In genomic region chr1:109874445-109874844, GRCh38 we compare ENCODE assay signal across 34 cellular contexts. TPM values are rescaled to one million over a fixed set of nuclear protein-coding genes. Genes with fewer than 3 reads are reported as not detected.
DNase-seq lines count a peak whose midpoint lies in the region; ATAC-seq, FAIRE-seq and TF ChIP-seq lines count a peak whose summit lies in the region.
"Had no signal": no experiment of that assay in that cellular context is flagged by ENCODE, and none has a peak within 500 bp of the region (broad histone marks: within the 10 kb centered on the region; RNA-seq: fewer than 3 reads in every experiment).

No MANE protein-coding gene starts in this region.

- no peak for TF ChIP-seq CTCF in breast epithelium (IDR thresholded peaks at IDR 0.05)
- no peak for TF ChIP-seq CTCF in MCF 10A (IDR thresholded peaks at IDR 0.05; ENCODE audit: unreplicated experiment)
- no peak for TF ChIP-seq CTCF in astrocyte of the spinal cord (IDR thresholded peaks at IDR 0.05; ENCODE audit: low read depth, low read length)

- CTCF ChIA-PET in MCF 10A (lab: Yijun Ruan, JAX), result interaction anchor here (0.6 to 1.6 kb wide), 2 partner anchors 56 to 110 kb away, joined by 5 to 9 read pairs; partner anchors contain the start of gene AHCYL1

- no peak overlapping the region for H3K4me3 ChIP-seq in breast epithelium
- H3K4me3 ChIP-seq in astrocyte of the spinal cord (ENCODE audit: low read depth, low read length), result no peak overlapping the region
- no peak overlapping the region for H3K4me3 ChIP-seq in small intestine (ENCODE audit: low read depth in 1 of 2, low read length in 2 of 2)
- H3K4me3 ChIP-seq: ovary, skin epidermis had no signal

- in situ Hi-C loops in astrocyte of the spinal cord (cut with HindIII; ENCODE audit: low sequenced_read_pairs), result no loop called here

- no peak overlapping the region for H3K4me3 Mint-ChIP-seq in MCF 10A (ENCODE audit: unreplicated experiment)
- H3K4me3 Mint-ChIP-seq: activated CD4-positive, alpha-beta memory T cell treated with anti-CD3 and anti-CD28 coated beads for 36 hours; CD4-positive, alpha-beta T cell; naive B cell had no signal

- H3K4me1 ChIP-seq in breast epithelium (peaks cover 7 to 20% of the 10 kb centered on the region in 2 donors), small intestine (ENCODE audit: control insufficient read depth in 2 of 2, insufficient read depth in 1 of 2, low read depth in 1 of 2, low read length in 1 of 2) (peaks cover 0 to 3% of the 10 kb centered on the region in 2 donors)

- BruUV-seq in MCF 10A (replicated peaks; lab: Mats Ljungman, UMichigan), result no TSS peak

- TF ChIP-seq POLR2A in breast epithelium (IDR thresholded peaks at IDR 0.05), result no peak

- peak overlapping the region; percentile 74 to 85 for H3K27ac ChIP-seq in breast epithelium
- H3K27ac ChIP-seq in small intestine (ENCODE audit: low read depth in 1 of 2, low read length in 1 of 2), result no peak overlapping the region
- H3K27ac ChIP-seq: epithelial cell of prostate, ovary had no signal

- H3K9me3 Mint-ChIP-seq in MCF 10A (ENCODE audit: unreplicated experiment), result no peaks in the 10 kb centered on the region
- H3K9me3 Mint-ChIP-seq: activated CD4-positive, alpha-beta memory T cell treated with anti-CD3 and anti-CD28 coated beads for 36 hours; CD4-positive, alpha-beta T cell; naive B cell had no signal

- DNase-seq in breast epithelium (ENCODE audit: low spot score in 2 of 2) (no peak), MCF 10A (ENCODE audit: unreplicated experiment) (no peak), astrocyte of the spinal cord (ENCODE audit: low read depth, low spot score) (peak; percentile 19), mesenteric fat pad (ENCODE audit: low spot score) (peak; percentile 1), small intestine (no peak)
- DNase-seq in central memory CD4-positive, alpha-beta T cell, result no peak
- DNase-seq: activated CD4-positive, alpha-beta memory T cell treated with anti-CD3 and anti-CD28 coated beads for 36 hours; activated CD4-positive, CD25-positive, alpha-beta regulatory T cell treated with anti-CD3 and anti-CD28 coated beads, Interleukin-2, amount 50 U/mL, for 72 hours; activated CD8-positive, alpha-beta memory T cell treated with anti-CD3 and anti-CD28 coated beads, Interleukin-2, amount 50 U/mL, for 4 hours; activated naive CD4-positive, alpha-beta T cell treated with anti-CD3 and anti-CD28 coated beads, Interleukin-2, amount 50 U/mL, for 16 hours; amygdala; CD4-positive, alpha-beta T cell; DND-41; effector CD4-positive, alpha-beta T cell; Kasumi-1; midbrain; MV-4-11; naive B cell; NCI-H1436; NCI-H2081 treated with DMSO at 0.1 percent for 48 hours; NCI-H345; ovary; SHP77; stimulated activated naive CD4-positive, alpha-beta T cell treated with Interleukin-2 at 50 U/mL for 16 hours; T-helper 2 cell had no signal

- H3K27me3 Mint-ChIP-seq in MCF 10A (ENCODE audit: insufficient read depth, unreplicated experiment), result no peaks in the 10 kb centered on the region
- H3K27me3 Mint-ChIP-seq: activated CD4-positive, alpha-beta memory T cell treated with anti-CD3 and anti-CD28 coated beads for 36 hours; CD4-positive, alpha-beta T cell had no signal

- H3K27ac Mint-ChIP-seq in MCF 10A (ENCODE audit: low read depth, unreplicated experiment), result no peak overlapping the region
- H3K27ac Mint-ChIP-seq: activated CD4-positive, alpha-beta memory T cell treated with anti-CD3 and anti-CD28 coated beads for 36 hours; CD4-positive, alpha-beta T cell had no signal

- FAIRE-seq in small intestine (lab: Jason Lieb, UNC), result no peak
- FAIRE-seq: bronchial epithelial cell, colon, D721Med, keratinocyte, urothelium cell line had no signal

- H3K4me1 Mint-ChIP-seq in MCF 10A (ENCODE audit: insufficient read depth, unreplicated experiment), result peaks cover 41% of the 10 kb centered on the region

- WGBS in small intestine, 3 donors, result 92 to 98% (median 94%) methylated on average over 2 of the region's 2 CpGs

- no peaks in the 10 kb centered on the region for H3K36me3 Mint-ChIP-seq in MCF 10A (ENCODE audit: insufficient read depth, unreplicated experiment)
- H3K36me3 Mint-ChIP-seq: activated CD4-positive, alpha-beta memory T cell treated with anti-CD3 and anti-CD28 coated beads for 36 hours had no signal

- H3K27me3 ChIP-seq in breast epithelium (no peaks in the 10 kb centered on the region), small intestine (ENCODE audit: control insufficient read depth in 2 of 2, insufficient read depth in 2 of 2, low read length in 2 of 2) (no peaks in the 10 kb centered on the region)
- H3K27me3 ChIP-seq: ovary had no signal

- ATAC-seq in GM18517 (IDR thresholded peaks at IDR 0.05; ENCODE audit: unreplicated experiment) (no peak), HG02840 (IDR thresholded peaks at IDR 0.05; ENCODE audit: low FRiP score, unreplicated experiment) (no peak)

- intact Hi-C loops in breast epithelium (cut with DNase I; ENCODE audit: low total_unique reads), result no loop called here
- intact Hi-C loops in MCF 10A (cut with micrococcal nuclease), result loop anchor here (10.0 kb wide), 1 partner anchor 110 kb away; the partner anchor contains the start of gene AHCYL1

- H3K36me3 ChIP-seq in breast epithelium, result no peaks in the 10 kb centered on the region
- no peaks in the 10 kb centered on the region for H3K36me3 ChIP-seq in small intestine (ENCODE audit: control insufficient read depth in 2 of 2, insufficient read depth in 2 of 2, low read length in 2 of 2)
- H3K36me3 ChIP-seq: ovary had no signal

- POLR2A ChIA-PET in MCF 10A (lab: Yijun Ruan, JAX), result interaction anchor here (0.8 kb wide), 1 partner anchor 37 kb away, joined by 4 read pairs; no protein-coding TSS in a partner anchor

- no peaks in the 10 kb centered on the region for H3K9me3 ChIP-seq in breast epithelium
- no peaks in the 10 kb centered on the region for H3K9me3 ChIP-seq in small intestine (ENCODE audit: control insufficient read depth, low read depth)
- H3K9me3 ChIP-seq: ovary had no signal

RNA-seq across cellular contexts. Expression of gene CSF1, which starts 36.2 kb away (rescaled TPM):
- total RNA-seq in breast epithelium, result 10 to 100 TPM; 28.2 to 54.7 (median 54.4) TPM
- total RNA-seq in MCF 10A (2022), result 6.3 and 11.7 TPM in 2 replicates
- total RNA-seq in mesenteric fat pad, result 228 TPM
- polyA plus RNA-seq in small intestine, result 10 to 100 TPM in 1 of 3 donors, 1 to 10 TPM in 1, under 1 TPM in 1; 0.89 to 15.5 (median 1.1) TPM

Comparison
In these comparisons a context has a peak if more than half of its experiments do, and no peak if none do; other contexts are left out.
1. DNase-seq: peak in astrocyte of the spinal cord (single experiment) and mesenteric fat pad (single experiment); none in breast epithelium (0 of 2), MCF 10A (single experiment), central memory CD4-positive, alpha-beta T cell (single experiment) and small intestine (single experiment).
2. H3K27ac ChIP-seq: peak in breast epithelium (2 of 2); none in small intestine (0 of 2).